In the genomic region with DNA sequence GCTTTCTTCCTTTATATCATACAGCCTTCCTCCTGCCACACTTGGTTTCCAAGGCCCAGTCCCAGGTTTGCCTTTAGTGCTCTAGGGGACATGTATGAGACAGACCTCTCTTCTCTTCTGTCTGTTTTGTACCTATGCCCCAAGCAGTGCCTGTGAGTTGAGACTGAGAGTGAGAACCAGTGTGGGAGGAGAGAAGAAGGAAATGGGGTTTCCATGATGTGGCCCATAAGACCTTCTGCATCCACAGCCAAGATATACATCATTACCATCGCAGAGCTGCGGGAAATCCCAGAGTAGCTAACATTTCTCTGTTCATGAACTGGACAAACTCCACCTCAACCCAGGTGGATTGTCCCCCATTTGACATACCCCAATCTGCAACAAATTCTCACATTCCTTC, we compare ENCODE assay signal across 13 cellular contexts.
DNase-seq lines count a peak whose midpoint lies in the region; ATAC-seq lines count a peak whose summit lies in the region.
"Had no signal": no experiment of that assay in that cellular context is flagged by ENCODE, and none has a peak within 500 bp of the region (broad histone marks: within the 10 kb centered on the region; RNA-seq: fewer than 3 reads in every experiment).

No MANE protein-coding gene starts in this region.

- peak overlapping the region; percentile 94 for H3K4me3 Mint-ChIP-seq in activated naive CD8-positive, alpha-beta T cell
- H3K4me3 Mint-ChIP-seq in stimulated activated memory B cell treated with anti-CD40 and anti-IgM and Interleukin-4, amounts not matched to agents 10 μg/mL and 1 μg/mL and 100 μg/mL, for 72 hours: peak overlapping the region; percentile 77
- H3K4me3 Mint-ChIP-seq: nephron had no signal

- H3K27ac Mint-ChIP-seq in activated naive CD8-positive, alpha-beta T cell: peak overlapping the region; percentile 99
- H3K27ac Mint-ChIP-seq in stimulated activated memory B cell treated with anti-CD40 and anti-IgM and Interleukin-4, amounts not matched to agents 10 μg/mL and 1 μg/mL and 100 μg/mL, for 72 hours: peak overlapping the region; percentile 87
- H3K27ac Mint-ChIP-seq: nephron had no signal

- peak in 3 of 5 experiments; percentile 23 to 74 (median 25) for DNase-seq in T-helper 2 cell
- DNase-seq in COLO829 (ENCODE audit: low spot score): no peak
- DNase-seq: DMS 273 treated with DMSO at 0.1 percent for 48 hours, GM23248, kidney glomerular epithelial cell, MV-4-11, NCI-H69 had no signal

- no peaks in the 10 kb centered on the region for H3K27me3 Mint-ChIP-seq in activated naive CD8-positive, alpha-beta T cell
- no peaks in the 10 kb centered on the region for H3K27me3 Mint-ChIP-seq in stimulated activated memory B cell treated with anti-CD40 and anti-IgM and Interleukin-4, amounts not matched to agents 10 μg/mL and 1 μg/mL and 100 μg/mL, for 72 hours

- no peaks in the 10 kb centered on the region for H3K9me3 Mint-ChIP-seq in activated naive CD8-positive, alpha-beta T cell (ENCODE audit: low read depth)
- no peaks in the 10 kb centered on the region for H3K9me3 Mint-ChIP-seq in stimulated activated memory B cell treated with anti-CD40 and anti-IgM and Interleukin-4, amounts not matched to agents 10 μg/mL and 1 μg/mL and 100 μg/mL, for 72 hours
- H3K9me3 Mint-ChIP-seq: nephron had no signal

- H3K4me1 Mint-ChIP-seq in activated naive CD8-positive, alpha-beta T cell (ENCODE audit: low read depth): peaks cover 83% of the 10 kb centered on the region
- H3K4me1 Mint-ChIP-seq in stimulated activated memory B cell treated with anti-CD40 and anti-IgM and Interleukin-4, amounts not matched to agents 10 μg/mL and 1 μg/mL and 100 μg/mL, for 72 hours: peaks cover 64% of the 10 kb centered on the region
- H3K4me1 Mint-ChIP-seq: nephron had no signal

- peaks cover 56% of the 10 kb centered on the region for H3K36me3 Mint-ChIP-seq in activated naive CD8-positive, alpha-beta T cell
- H3K36me3 Mint-ChIP-seq in stimulated activated memory B cell treated with anti-CD40 and anti-IgM and Interleukin-4, amounts not matched to agents 10 μg/mL and 1 μg/mL and 100 μg/mL, for 72 hours: peaks cover 56% of the 10 kb centered on the region

- peak; percentile 34 for ATAC-seq in GM19372 (IDR thresholded peaks at IDR 0.05; ENCODE audit: low read depth, unreplicated experiment)
- ATAC-seq in stimulated activated memory B cell treated with anti-CD40 and anti-IgM and Interleukin-4, amounts not matched to agents 10 μg/mL and 1 μg/mL and 100 μg/mL, for 72 hours: peak; percentile 75
- ATAC-seq in HG03378 (IDR thresholded peaks at IDR 0.05; ENCODE audit: unreplicated experiment): no peak
- no peak for ATAC-seq in HG03135 (IDR thresholded peaks at IDR 0.05; ENCODE audit: unreplicated experiment)

Comparison
In these comparisons a context has a peak if more than half of its experiments do, and no peak if none do; other contexts are left out.
1. ATAC-seq: peak in GM19372 (single experiment) and stimulated activated memory B cell treated with anti-CD40 and anti-IgM and Interleukin-4, amounts not matched to agents 10 μg/mL and 1 μg/mL and 100 μg/mL, for 72 hours (single experiment); none in HG03378 (single experiment) and HG03135 (single experiment).